12 cellular contexts compared by ENCODE assay signal in genomic region chr9:70607926-70608325, GRCh38.
DNase-seq lines count a peak whose midpoint lies in the region; ATAC-seq and TF ChIP-seq lines count a peak whose summit lies in the region.
"Had no signal": no experiment of that assay in that cellular context is flagged by ENCODE, and none has a peak within 500 bp of the region (broad histone marks: within the 10 kb centered on the region; RNA-seq: fewer than 3 reads in every experiment).

No MANE protein-coding gene starts in this region.

- H3K4me2 ChIP-seq in MM.1S (ENCODE audit: low read depth, low read length) = no peak overlapping the region

- H3K9me3 ChIP-seq in MM.1S (replicated peaks; ENCODE audit: insufficient read depth, low read length) = no peaks in the 10 kb centered on the region
- no peaks in the 10 kb centered on the region for H3K9me3 ChIP-seq in adrenal gland (replicated peaks in 1 of 3)
- H3K9me3 ChIP-seq: ascending aorta had no signal

- H4K20me1 ChIP-seq in MM.1S (ENCODE audit: insufficient read depth, low read length) = no peaks in the 10 kb centered on the region

- ATAC-seq in GM21390 (IDR thresholded peaks at IDR 0.05; ENCODE audit: unreplicated experiment) (peak; percentile 53), HG03139 (IDR thresholded peaks at IDR 0.05; ENCODE audit: unreplicated experiment) (no peak), HG03108 (IDR thresholded peaks at IDR 0.05; ENCODE audit: unreplicated experiment) (no peak)

- no peak for TF ChIP-seq POLR2A in adrenal gland (IDR thresholded peaks at IDR 0.05)

- no peak for TF ChIP-seq CTCF in MM.1S (IDR thresholded peaks at IDR 0.05; ENCODE audit: low read length)
- TF ChIP-seq CTCF in adrenal gland (IDR thresholded peaks at IDR 0.05) = no peak

- H3K9me2 ChIP-seq in MM.1S (replicated peaks; ENCODE audit: insufficient read depth, low read length) = no peaks in the 10 kb centered on the region

- peak overlapping the region; percentile 6; the same call in 1 of the 2 replicates for H2AFZ ChIP-seq in MM.1S (ENCODE audit: low read length)

- intact Hi-C loops in adrenal gland (cut with DNase I) = loop anchor here (10.0 kb wide), 3 partner anchors 123 to 263 kb away; partner anchors contain the start of gene KLF9 (in 1 of the 2)

- H3F3A ChIP-seq in MM.1S (ENCODE audit: insufficient read depth, low read length) = no peaks in the 10 kb centered on the region

- peak; percentile 62 for DNase-seq in Ammon's horn (ENCODE audit: low spot score)
- no peak for DNase-seq in MM.1S
- peak in 4 of 7 donors; percentile 29 to 44 (median 36) for DNase-seq in adrenal gland
- no peak for DNase-seq in NCI-H526 treated with DMSO at 0.1 percent for 48 hours (lab: John Stamatoyannopoulos, UW)
- DNase-seq in GM03348 (ENCODE audit: low spot score) = no peak
- DNase-seq: activated CD8-positive, alpha-beta memory T cell treated with anti-CD3 and anti-CD28 coated beads for 24 hours; NCI-H187 treated with DMSO at 0.1 percent for 48 hours had no signal

- H3K27me3 ChIP-seq in MM.1S (replicated peaks; ENCODE audit: insufficient read depth, low read length) (no peaks in the 10 kb centered on the region), adrenal gland (no peaks in the 10 kb centered on the region)
- H3K27me3 ChIP-seq: ascending aorta had no signal

- H3K36me3 ChIP-seq in MM.1S (replicated peaks; ENCODE audit: insufficient read depth, low read length) (no peaks in the 10 kb centered on the region), adrenal gland (replicated peaks in 1 of 2) (no peaks in the 10 kb centered on the region)
- H3K36me3 ChIP-seq: ascending aorta had no signal

- no peak overlapping the region for H3K27ac ChIP-seq in MM.1S (ENCODE audit: low read length)
- no peak overlapping the region for H3K27ac ChIP-seq in adrenal gland
- H3K27ac ChIP-seq: ascending aorta, skin epidermis had no signal

- 54 to 61% (median 57%) methylated on average over 9 of the region's 9 CpGs for WGBS in adrenal gland, 4 donors

- H3K9ac ChIP-seq in MM.1S (ENCODE audit: low read length) = no peak overlapping the region

- peaks cover 7% of the 10 kb centered on the region for H3K4me1 ChIP-seq in MM.1S (ENCODE audit: low read length)
- peaks cover 0 to 12% of the 10 kb centered on the region in 2 donors for H3K4me1 ChIP-seq in adrenal gland (replicated peaks in 1 of 2)

- H3K79me2 ChIP-seq in MM.1S (ENCODE audit: low read length) = no peaks in the 10 kb centered on the region

- H3K4me3 ChIP-seq in MM.1S (ENCODE audit: low read length) = no peak overlapping the region
- H3K4me3 ChIP-seq in adrenal gland = no peak overlapping the region
- H3K4me3 ChIP-seq: ascending aorta, skin epidermis had no signal

Comparison
In these comparisons a context has a peak if more than half of its experiments do, and no peak if none do; other contexts are left out.
1. DNase-seq: peak in Ammon's horn (single experiment) and adrenal gland (4 of 7); none in MM.1S (single experiment), NCI-H526 treated with DMSO at 0.1 percent for 48 hours (single experiment) and GM03348 (single experiment).